Comparison of ENCODE assay signal across 8 cellular contexts in the genomic region with DNA sequence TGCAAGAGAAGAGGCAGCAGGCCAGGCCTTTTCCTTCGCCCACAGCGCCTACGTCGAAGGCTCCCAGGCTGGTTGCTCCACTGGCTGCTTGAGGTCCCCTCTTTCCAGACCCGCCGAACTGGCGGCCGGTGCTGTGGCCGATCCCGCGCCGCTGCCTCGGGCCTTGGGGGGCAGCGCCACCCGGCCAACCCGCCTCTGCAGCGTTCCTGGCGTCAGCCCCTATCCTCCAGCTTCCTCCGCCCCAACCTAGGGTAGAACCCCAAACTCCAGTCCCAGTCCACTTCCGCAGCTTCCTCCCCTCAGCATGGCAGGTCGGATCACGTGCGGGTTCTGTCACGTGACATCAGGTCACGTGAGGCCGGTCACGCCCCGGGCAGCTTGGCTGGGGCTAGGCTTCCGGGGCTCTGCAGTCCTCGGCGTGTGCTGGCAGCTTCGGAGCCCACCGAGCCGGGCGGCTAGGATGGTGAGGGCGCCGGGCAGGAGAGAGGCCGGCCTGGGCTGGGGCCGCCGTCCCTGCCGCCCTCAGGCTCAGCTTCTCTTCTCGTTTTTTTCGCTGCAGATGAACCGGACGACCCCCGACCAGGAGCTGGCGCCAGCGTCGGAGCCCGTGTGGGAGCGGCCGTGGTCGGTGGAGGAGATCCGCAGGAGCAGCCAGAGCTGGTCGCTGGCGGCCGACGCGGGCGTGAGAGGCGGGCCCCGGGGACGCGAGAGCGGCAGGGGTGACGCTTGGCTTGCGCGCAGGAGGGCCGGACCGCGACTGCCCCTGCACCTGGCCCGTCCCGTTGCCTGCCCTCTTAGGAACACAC. TPM values are rescaled to one million over a fixed set of nuclear protein-coding genes. Genes with fewer than 3 reads are reported as not detected.
A peak's percentile ranks its signal among the peaks of the same experiment; 100 is the strongest.
DNase-seq lines count a peak whose midpoint lies in the region; ATAC-seq and TF ChIP-seq lines count a peak whose summit lies in the region.
"Not testable (repeated sequence)": the region's sequence is repeated elsewhere in the genome, so short reads cannot be mapped to it uniquely, and the experiment has no call there.

Gene WASHC2A, plus strand, starts transcription at position 409 of the 806 bp plus-strand sequence. Its CDS starts 52 bp downstream, at position 461.

- H3K27ac Mint-ChIP-seq in activated CD4-positive, alpha-beta T cell treated with anti-CD3 and anti-CD28 coated beads for 36 hours = not testable (repeated sequence)
- peak within 1 kb of the TSS; percentile 91 for H3K27ac Mint-ChIP-seq in chondrocyte (ENCODE audit: unreplicated experiment)

- peak; percentile 86 for TF ChIP-seq POLR2A in GM19099 (IDR thresholded peaks at IDR 0.05; ENCODE audit: extremely low read depth, insufficient read length, low read depth)

- H3K27me3 Mint-ChIP-seq in activated CD4-positive, alpha-beta T cell treated with anti-CD3 and anti-CD28 coated beads for 36 hours; chondrocyte (ENCODE audit: low read depth): not testable (repeated sequence)

- not testable (repeated sequence) for H3K36me3 Mint-ChIP-seq in activated CD4-positive, alpha-beta T cell treated with anti-CD3 and anti-CD28 coated beads for 36 hours (ENCODE audit: low read depth); chondrocyte (ENCODE audit: low read depth)

- POLR2A ChIA-PET in activated CD4-positive, alpha-beta T cell treated with anti-CD3 and anti-CD28 coated beads for 36 hours (lab: Charles Lee) = not testable (repeated sequence)

- TF ChIP-seq CTCF in AG10803 (conservative IDR thresholded peaks at IDR 0.05; ENCODE audit: low read length); chondrocyte (IDR thresholded peaks at IDR 0.05): not testable (repeated sequence)

- ATAC-seq in HG03342 (IDR thresholded peaks at IDR 0.05; ENCODE audit: unreplicated experiment) = peak; percentile 90
- peak; percentile 91 for ATAC-seq in activated CD4-positive, alpha-beta T cell treated with anti-CD3 and anti-CD28 coated beads for 36 hours

- CTCF ChIA-PET in activated CD4-positive, alpha-beta T cell treated with anti-CD3 and anti-CD28 coated beads for 36 hours (lab: Charles Lee) = not testable (repeated sequence)

- DNase-seq in AG10803 (ENCODE audit: low read depth) (peak; percentile 68), NCI-H510A (lab: John Stamatoyannopoulos, UW) (peak; percentile 25), chondrocyte (ENCODE audit: low spot score) (peak; percentile 87), kidney glomerular epithelial cell (lab: John Stamatoyannopoulos, UW) (peak; percentile 38)
- peak; percentile 91 for DNase-seq in activated CD4-positive, alpha-beta T cell treated with anti-CD3 and anti-CD28 coated beads for 36 hours
- DNase-seq in stimulated activated CD4-positive, alpha-beta T cell treated with anti-CD3 and anti-CD28 coated beads, Interleukin-15, amount 100 ng/mL, for 48 hours (ENCODE audit: low read depth in 2 of 2) = peak; percentile 78 to 90

- peak within 1 kb of the TSS; percentile 67 for H3K4me3 ChIP-seq in AG10803 (ENCODE audit: low read length)

- not testable (repeated sequence) for H3K9me3 Mint-ChIP-seq in activated CD4-positive, alpha-beta T cell treated with anti-CD3 and anti-CD28 coated beads for 36 hours (ENCODE audit: low read depth); chondrocyte (ENCODE audit: low read depth)

- peak within 1 kb of the TSS; percentile 68 for H3K4me3 Mint-ChIP-seq in activated CD4-positive, alpha-beta T cell treated with anti-CD3 and anti-CD28 coated beads for 36 hours
- peak within 1 kb of the TSS; percentile 81 for H3K4me3 Mint-ChIP-seq in chondrocyte (ENCODE audit: unreplicated experiment)

- intact Hi-C loops in activated CD4-positive, alpha-beta T cell treated with anti-CD3 and anti-CD28 coated beads for 36 hours (cut with DNase I, micrococcal nuclease) = not testable (repeated sequence)

- H3K4me1 Mint-ChIP-seq in activated CD4-positive, alpha-beta T cell treated with anti-CD3 and anti-CD28 coated beads for 36 hours; chondrocyte (ENCODE audit: low read depth): not testable (repeated sequence)

RNA-seq across cellular contexts. Expression of gene WASHC2A, which starts in this region (rescaled TPM):
- 10 to 100 TPM; 25.0 to 25.2 TPM for total RNA-seq in activated CD4-positive, alpha-beta T cell treated with anti-CD3 and anti-CD28 coated beads for 36 hours
- 48.9 to 56.3 TPM (median 53.6 TPM) in 3 replicates for total RNA-seq in chondrocyte

Comparison
In these comparisons a context has a peak if more than half of its experiments do, and no peak if none do; other contexts are left out.
1. Peak in every context shown above with its lines: DNase-seq, ATAC-seq and H3K4me3 ChIP-seq.
2. DNase-seq: peak in every context shown above with its lines; median percentile 91 in activated CD4-positive, alpha-beta T cell treated with anti-CD3 and anti-CD28 coated beads for 36 hours; 87 in chondrocyte; 84 in stimulated activated CD4-positive, alpha-beta T cell treated with anti-CD3 and anti-CD28 coated beads, Interleukin-15, amount 100 ng/mL, for 48 hours; 68 in AG10803; 38 in kidney glomerular epithelial cell; 25 in NCI-H510A.